ENCODE assay signal across 3 cellular contexts in genomic region chr16:80931661-80931984, GRCh38.
TF ChIP-seq lines count a peak whose summit lies in the region.

No MANE protein-coding gene starts in this region.

TF ChIP-seq in SK-N-SH, 30 proteins besides CTCF, POLR2A, EP300 and RAD21 (continued from another document):
- no peak for TF ChIP-seq FOXJ3 (CRISPR knock-in tag; IDR thresholded peaks at IDR 0.05)

TF ChIP-seq in SK-N-SH treated with all-trans-retinoic acid at 6 μM for 48 hours, 23 proteins besides CTCF, POLR2A, EP300 and RAD21 (continued from another document):
- TF ChIP-seq TSHZ2 (CRISPR knock-in tag; IDR thresholded peaks at IDR 0.05), result no peak
- no peak for TF ChIP-seq CREB5 (CRISPR knock-in tag; IDR thresholded peaks at IDR 0.05; ENCODE audit: low read depth)
- no peak for TF ChIP-seq ZNF565 (CRISPR knock-in tag; conservative IDR thresholded peaks at IDR 0.05; ENCODE audit: low read depth)
- no peak for TF ChIP-seq PATZ1 (CRISPR knock-in tag; IDR thresholded peaks at IDR 0.05; ENCODE audit: borderline replicate concordance)
- TF ChIP-seq ZC3H10 (CRISPR knock-in tag; IDR thresholded peaks at IDR 0.05), result no peak
- no peak for TF ChIP-seq ZFP3 (CRISPR knock-in tag; IDR thresholded peaks at IDR 0.05)
- TF ChIP-seq PPARA (CRISPR knock-in tag; IDR thresholded peaks at IDR 0.05; ENCODE audit: borderline replicate concordance), result no peak
- TF ChIP-seq ISL1 (CRISPR knock-in tag; IDR thresholded peaks at IDR 0.05), result no peak
- TF ChIP-seq CSRNP3 (CRISPR knock-in tag; IDR thresholded peaks at IDR 0.05), result no peak
- no peak for TF ChIP-seq POU6F1 (CRISPR knock-in tag; IDR thresholded peaks at IDR 0.05; ENCODE audit: borderline replicate concordance, low read depth)
- no peak for TF ChIP-seq ARNTL (CRISPR knock-in tag; IDR thresholded peaks at IDR 0.05; ENCODE audit: borderline replicate concordance, low read depth)
- TF ChIP-seq ZNF70 (CRISPR knock-in tag; IDR thresholded peaks at IDR 0.05), result no peak
- TF ChIP-seq ESRRG (CRISPR knock-in tag; IDR thresholded peaks at IDR 0.05), result no peak
- no peak for TF ChIP-seq TCF4 (CRISPR knock-in tag; IDR thresholded peaks at IDR 0.05; ENCODE audit: borderline replicate concordance)
- no peak for TF ChIP-seq OSR1 (CRISPR knock-in tag; IDR thresholded peaks at IDR 0.05)
- no peak for TF ChIP-seq CSDC2 (CRISPR knock-in tag; IDR thresholded peaks at IDR 0.05)

TF ChIP-seq in HepG2, 621 proteins besides CTCF, POLR2A, EP300 and RAD21 (continued from another document):
- no peak for TF ChIP-seq ZNF280D (CRISPR knock-in tag; IDR thresholded peaks at IDR 0.05)
- no peak for TF ChIP-seq HDAC1 (CRISPR knock-in tag; IDR thresholded peaks at IDR 0.05)
- no peak for TF ChIP-seq FOSL2 (CRISPR knock-in tag; IDR thresholded peaks at IDR 0.05)
- TF ChIP-seq ZMYM3 (CRISPR knock-in tag; IDR thresholded peaks at IDR 0.05), result no peak
- no peak for TF ChIP-seq MEF2D (CRISPR knock-in tag; IDR thresholded peaks at IDR 0.05)
- no peak for TF ChIP-seq ZNF781 (CRISPR knock-in tag; IDR thresholded peaks at IDR 0.05; ENCODE audit: borderline replicate concordance, not compliant biosample characterization)
- no peak for TF ChIP-seq ZNF569 (CRISPR knock-in tag; IDR thresholded peaks at IDR 0.05; ENCODE audit: borderline replicate concordance)
- TF ChIP-seq ZNF567 (CRISPR knock-in tag; IDR thresholded peaks at IDR 0.05; ENCODE audit: borderline replicate concordance), result no peak
- no peak for TF ChIP-seq JDP2 (CRISPR knock-in tag; IDR thresholded peaks at IDR 0.05; ENCODE audit: borderline replicate concordance)
- TF ChIP-seq NCOA2 (CRISPR knock-in tag; IDR thresholded peaks at IDR 0.05), result no peak
- TF ChIP-seq MLLT10 (CRISPR knock-in tag; IDR thresholded peaks at IDR 0.05), result no peak
- no peak for TF ChIP-seq USF2 (IDR thresholded peaks at IDR 0.05; ENCODE audit: low read depth, low read length)
- TF ChIP-seq USF2 (CRISPR knock-in tag; IDR thresholded peaks at IDR 0.05; ENCODE audit: borderline replicate concordance), result no peak
- TF ChIP-seq, protein P1, sequence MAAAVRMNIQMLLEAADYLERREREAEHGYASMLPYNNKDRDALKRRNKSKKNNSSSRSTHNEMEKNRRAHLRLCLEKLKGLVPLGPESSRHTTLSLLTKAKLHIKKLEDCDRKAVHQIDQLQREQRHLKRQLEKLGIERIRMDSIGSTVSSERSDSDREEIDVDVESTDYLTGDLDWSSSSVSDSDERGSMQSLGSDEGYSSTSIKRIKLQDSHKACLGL (CRISPR knock-in tag; IDR thresholded peaks at IDR 0.05), result no peak
